13 cellular contexts compared by ENCODE assay signal in the genomic region with DNA sequence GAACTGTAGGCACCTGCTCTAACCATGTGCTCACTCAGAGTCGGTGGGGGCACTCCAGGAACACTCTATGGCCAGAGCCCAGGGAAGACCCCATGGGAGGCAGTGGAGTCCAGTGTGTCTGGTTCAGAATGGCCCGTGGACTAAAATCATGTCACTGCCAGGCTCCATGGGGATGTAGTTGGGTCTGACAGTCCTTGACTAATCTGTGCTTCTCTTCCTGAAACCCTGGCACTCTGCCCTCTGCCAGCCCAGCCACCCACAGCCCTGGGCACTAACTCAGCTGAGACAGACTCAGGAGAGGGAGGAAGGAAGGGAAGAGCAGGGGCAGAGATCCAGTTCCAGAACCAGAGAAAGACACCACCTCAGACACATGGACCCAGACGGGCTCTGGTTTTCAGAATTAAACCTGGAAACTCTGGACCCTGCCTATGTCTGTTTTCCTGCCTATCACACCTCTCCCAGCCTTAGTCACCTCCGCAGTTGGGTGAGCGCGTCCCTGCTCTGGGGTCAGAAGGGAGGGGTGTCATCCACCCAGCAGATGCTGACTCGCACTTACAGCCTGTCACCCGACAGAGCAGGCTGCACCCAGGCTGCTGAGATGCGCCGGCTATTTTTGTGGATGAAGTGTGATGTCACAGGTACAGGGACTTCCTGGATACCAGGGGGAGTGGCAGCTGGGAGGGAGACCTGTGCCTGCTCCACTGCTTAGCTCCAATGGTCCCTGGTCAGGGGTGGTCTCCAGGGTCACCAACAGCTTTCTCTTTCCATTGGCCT. TPM values are rescaled to one million over a fixed set of nuclear protein-coding genes. Genes with fewer than 3 reads are reported as not detected.
DNase-seq lines count a peak whose midpoint lies in the region; ATAC-seq and TF ChIP-seq lines count a peak whose summit lies in the region.
"Had no signal": no experiment of that assay in that cellular context is flagged by ENCODE, and none has a peak within 500 bp of the region (broad histone marks: within the 10 kb centered on the region; RNA-seq: fewer than 3 reads in every experiment).

No MANE protein-coding gene starts in this region.

- no peaks in the 10 kb centered on the region for H3K36me3 ChIP-seq in heart right ventricle
- H3K36me3 ChIP-seq: adrenal gland, upper lobe of right lung had no signal

- 39 to 52% methylated on average over 10 of the region's 10 CpGs for WGBS in heart right ventricle, 2 donors

- peak; percentile 39 to 90 (median 78) for ATAC-seq in heart right ventricle
- no peak for ATAC-seq in left lobe of liver
- ATAC-seq: upper lobe of right lung had no signal

- H3K4me3 ChIP-seq in heart right ventricle: no peak overlapping the region
- H3K4me3 ChIP-seq: adrenal gland, upper lobe of right lung had no signal

- no peaks in the 10 kb centered on the region for H3K27me3 ChIP-seq in heart right ventricle
- H3K27me3 ChIP-seq: adrenal gland, upper lobe of right lung had no signal

- DNase-seq in AG20443 (ENCODE audit: low spot score) (peak; percentile 29), H4 (ENCODE audit: low spot score) (peak; percentile 28), RPMI8226 (peak; percentile 45), heart right ventricle (peak in 1 of 2 donors; percentile 33), left lobe of liver (ENCODE audit: low spot score) (no peak)
- DNase-seq in stimulated activated CD4-positive, alpha-beta T cell treated with anti-CD3 and anti-CD28 coated beads, Interleukin-4, amount 100 ng/mL, for 4 hours: no peak
- DNase-seq in activated effector memory CD4-positive, alpha-beta T cell treated with anti-CD3 and anti-CD28 coated beads, Interleukin-2, amount 50 U/mL, for 16 hours: no peak
- DNase-seq in NK-92 treated with Interleukin-12 subunit alpha and Interleukin-12 subunit beta, amount 100 ng/mL, for 24 hours (lab: John Stamatoyannopoulos, UW): no peak
- DNase-seq: CD8-positive, alpha-beta memory T cell; T1000; upper lobe of right lung had no signal

- peaks cover 0 to 12% (median 0%) of the 10 kb centered on the region in 9 donors for H3K4me1 ChIP-seq in heart right ventricle
- H3K4me1 ChIP-seq: adrenal gland, upper lobe of right lung had no signal

- no peaks in the 10 kb centered on the region for H3K9me3 ChIP-seq in heart right ventricle
- H3K9me3 ChIP-seq: adrenal gland, upper lobe of right lung had no signal

- peak overlapping the region in 2 of 10 donors; percentile 43 to 59 for H3K27ac ChIP-seq in heart right ventricle
- H3K27ac ChIP-seq: upper lobe of right lung had no signal

- no peak for TF ChIP-seq CTCF in heart right ventricle (IDR thresholded peaks at IDR 0.05)

- intact Hi-C loops in heart right ventricle (cut with DNase I): loop anchor here in 1 of 10 donors (10.0 kb wide), 1 partner anchor 115 kb away; a partner anchor contains a TSS

RNA-seq across cellular contexts. Expression of a gene that starts 56.8 kb away (rescaled TPM):
- 0.35 and 0.72 TPM in 2 replicates for total RNA-seq in H4 (2014; rRNA removed; shearing (Covaris generic))
- total RNA-seq in heart right ventricle (100 to 1,000 TPM in 4 of 10 donors, 10 to 100 TPM in 6; 56.4 to 221 (median 74.9) TPM), left lobe of liver (1.4 TPM)
- polyA plus RNA-seq in heart right ventricle: 100 to 1,000 TPM; 134 to 154 TPM
- total RNA-seq: CD8-positive, alpha-beta memory T cell; OCI-LY7 had no signal
- polyA plus RNA-seq: CD8-positive, alpha-beta memory T cell had no signal

Comparison
In these comparisons a context has a peak if more than half of its experiments do, and no peak if none do; other contexts are left out.
1. DNase-seq: peak in AG20443 (single experiment), H4 (single experiment) and RPMI8226 (single experiment); none in stimulated activated CD4-positive, alpha-beta T cell treated with anti-CD3 and anti-CD28 coated beads, Interleukin-4, amount 100 ng/mL, for 4 hours (0 of 2), activated effector memory CD4-positive, alpha-beta T cell treated with anti-CD3 and anti-CD28 coated beads, Interleukin-2, amount 50 U/mL, for 16 hours (single experiment), left lobe of liver (single experiment) and NK-92 treated with Interleukin-12 subunit alpha and Interleukin-12 subunit beta, amount 100 ng/mL, for 24 hours (single experiment).
2. RNA of a gene that starts 56.8 kb away (total RNA-seq): 56.4 to 221 TPM in heart right ventricle; 1.4 TPM in left lobe of liver (single experiment) and 0.35 to 0.72 TPM in H4; every median in the first group is over 10 times any median in the second.